Comparison of ENCODE assay signal across 29 cellular contexts in the genomic region with DNA sequence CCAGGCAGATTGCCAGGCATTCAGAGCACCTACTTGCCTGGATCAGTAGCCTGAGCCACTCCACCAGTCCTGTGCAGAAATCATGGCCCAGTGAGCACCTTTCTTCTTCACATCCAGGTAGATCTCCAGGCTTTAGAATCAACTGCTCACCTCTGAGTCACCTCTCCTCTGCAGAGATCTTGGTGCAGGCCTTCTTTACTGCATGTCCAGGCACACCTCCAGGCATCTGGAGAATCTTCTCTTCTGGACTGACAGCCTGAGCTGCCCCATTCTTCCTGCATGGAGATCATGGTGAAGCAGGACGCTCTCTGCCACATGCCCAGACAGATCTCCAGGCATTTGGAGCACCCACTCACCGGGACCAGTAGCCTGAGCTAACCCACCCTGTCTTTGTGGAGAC.
"Had no signal": no experiment of that assay in that cellular context is flagged by ENCODE, and none has a peak within 500 bp of the region (broad histone marks: within the 10 kb centered on the region; RNA-seq: fewer than 3 reads in every experiment).

No MANE protein-coding gene starts in this region.

- H3K4me3 ChIP-seq: coronary artery, heart right ventricle, lung, neural progenitor cell, prostate gland, right atrium auricular region, smooth muscle cell, thyroid gland had no signal

- FAIRE-seq: endometrium, islet of Langerhans, urothelium cell line had no signal

- ATAC-seq: effector memory CD8-positive, alpha-beta T cell; esophagus mucosa; heart right ventricle; left lobe of liver; naive thymus-derived CD4-positive, alpha-beta T cell; sciatic nerve; stimulated activated naive CD8-positive, alpha-beta T cell treated with anti-CD3 and anti-CD28 coated beads, Interleukin-15, amount 100 ng/mL, for 72 hours had no signal

- H3K4me1 ChIP-seq: heart right ventricle, prostate gland, right atrium auricular region had no signal

- H3K9ac ChIP-seq: neural progenitor cell had no signal

- H3K4me2 ChIP-seq: neural progenitor cell, smooth muscle cell had no signal

- DNase-seq: dermis blood vessel endothelial cell; effector memory CD8-positive, alpha-beta T cell; foreskin fibroblast; glutamatergic neuron; heart right ventricle; hippocampal formation; mesendoderm; midbrain; naive thymus-derived CD4-positive, alpha-beta T cell; nucleus accumbens; stimulated activated CD4-positive, alpha-beta T cell treated with anti-CD3 and anti-CD28 coated beads, Interleukin-12 subunit alpha, Interleukin-12 subunit beta, amount 100 ng/mL, for 4 hours; stimulated activated CD4-positive, alpha-beta T cell treated with anti-CD3 and anti-CD28 coated beads, Interleukin-1b, Interleukin-23, amount 100 ng/mL, for 48 hours; stimulated activated CD4-positive, alpha-beta T cell treated with anti-CD3 and anti-CD28 coated beads, Interleukin-4, amount 100 ng/mL, for 1 hour; stimulated activated CD8-positive, alpha-beta memory T cell treated with anti-CD3 and anti-CD28 coated beads, Interleukin-4, amount 100 ng/mL, for 48 hours; stimulated activated naive CD4-positive, alpha-beta T cell; stimulated activated naive CD8-positive, alpha-beta T cell treated with anti-CD3 and anti-CD28 coated beads, Interleukin-15, amount 100 ng/mL, for 72 hours; thyroid gland had no signal

- H3K9me3 ChIP-seq: prostate gland, thyroid gland had no signal

- H3K27ac ChIP-seq: coronary artery, heart right ventricle, neural progenitor cell, prostate gland, right atrium auricular region, thyroid gland had no signal

- H2AFZ ChIP-seq: neural progenitor cell had no signal

- H3K36me3 ChIP-seq: heart right ventricle, neural progenitor cell, prostate gland, right atrium auricular region, thyroid gland had no signal

- H3K27me3 ChIP-seq: heart right ventricle, neural progenitor cell, right atrium auricular region, thyroid gland had no signal
